2 cellular contexts compared by ENCODE assay signal in the genomic region with DNA sequence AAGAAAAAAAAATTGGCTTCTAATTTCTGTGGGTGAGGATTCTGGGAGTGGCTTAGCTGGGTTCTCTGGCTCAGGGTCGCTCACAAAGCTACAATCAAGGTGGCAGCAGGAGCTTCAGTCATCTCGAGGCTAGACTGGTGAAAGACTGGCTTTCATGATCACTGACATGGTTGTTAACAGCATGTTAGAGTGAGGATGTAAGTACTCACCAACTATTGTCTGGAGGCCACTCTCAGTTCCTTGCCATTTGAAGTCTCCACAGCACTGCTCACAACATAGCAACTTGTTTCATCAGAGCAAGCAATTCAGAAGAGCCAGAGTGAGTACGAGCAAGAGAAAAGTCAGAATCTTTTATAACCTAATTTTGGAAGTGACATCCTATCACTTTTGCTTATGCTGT.
TF ChIP-seq lines count a peak whose summit lies in the region.

No MANE protein-coding gene starts in this region.

TF ChIP-seq in HepG2, 621 proteins besides CTCF, POLR2A, EP300 and RAD21 (continued from another document):
- TF ChIP-seq, protein P1, sequence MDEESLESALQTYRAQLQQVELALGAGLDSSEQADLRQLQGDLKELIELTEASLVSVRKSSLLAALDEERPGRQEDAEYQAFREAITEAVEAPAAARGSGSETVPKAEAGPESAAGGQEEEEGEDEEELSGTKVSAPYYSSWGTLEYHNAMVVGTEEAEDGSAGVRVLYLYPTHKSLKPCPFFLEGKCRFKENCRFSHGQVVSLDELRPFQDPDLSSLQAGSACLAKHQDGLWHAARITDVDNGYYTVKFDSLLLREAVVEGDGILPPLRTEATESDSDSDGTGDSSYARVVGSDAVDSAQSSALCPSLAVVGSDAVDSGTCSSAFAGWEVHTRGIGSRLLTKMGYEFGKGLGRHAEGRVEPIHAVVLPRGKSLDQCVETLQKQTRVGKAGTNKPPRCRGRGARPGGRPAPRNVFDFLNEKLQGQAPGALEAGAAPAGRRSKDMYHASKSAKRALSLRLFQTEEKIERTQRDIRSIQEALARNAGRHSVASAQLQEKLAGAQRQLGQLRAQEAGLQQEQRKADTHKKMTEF (CRISPR knock-in tag; IDR thresholded peaks at IDR 0.05), result no peak
- TF ChIP-seq ZFP1 (CRISPR knock-in tag; IDR thresholded peaks at IDR 0.05) (no peak), SMC3 (IDR thresholded peaks at IDR 0.05; ENCODE audit: low read length) (no peak), BCL6 (CRISPR knock-in tag; IDR thresholded peaks at IDR 0.05) (no peak), ZSCAN29 (CRISPR knock-in tag; conservative IDR thresholded peaks at IDR 0.05) (no peak)
TF ChIP-seq in HepG2: peak in this region for 0.

TF ChIP-seq in H1, 55 proteins besides CTCF, POLR2A, EP300 and RAD21 (continued from another document):
- no peak for TF ChIP-seq SIN3A (conservative IDR thresholded peaks at IDR 0.05 in 1 of 2, IDR thresholded peaks at IDR 0.05 in 1 of 2; ENCODE audit: low read depth in 1 of 2, low read length in 2 of 2)
- TF ChIP-seq CEBPB (IDR thresholded peaks at IDR 0.05; ENCODE audit: low read depth, low read length), result no peak
- TF ChIP-seq, protein P2, sequence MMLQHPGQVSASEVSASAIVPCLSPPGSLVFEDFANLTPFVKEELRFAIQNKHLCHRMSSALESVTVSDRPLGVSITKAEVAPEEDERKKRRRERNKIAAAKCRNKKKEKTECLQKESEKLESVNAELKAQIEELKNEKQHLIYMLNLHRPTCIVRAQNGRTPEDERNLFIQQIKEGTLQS (IDR thresholded peaks at IDR 0.05; ENCODE audit: insufficient read depth, low read depth, low read length), result no peak
- TF ChIP-seq MAFK (IDR thresholded peaks at IDR 0.05; ENCODE audit: low read depth, low read length), result no peak
- TF ChIP-seq TEAD4 (IDR thresholded peaks at IDR 0.05; ENCODE audit: low read depth, low read length), result no peak
- TF ChIP-seq SIRT6 (IDR thresholded peaks at IDR 0.05; ENCODE audit: low read length), result no peak
- TF ChIP-seq SP4 (IDR thresholded peaks at IDR 0.05; ENCODE audit: low read length), result no peak
- TF ChIP-seq, protein P3, sequence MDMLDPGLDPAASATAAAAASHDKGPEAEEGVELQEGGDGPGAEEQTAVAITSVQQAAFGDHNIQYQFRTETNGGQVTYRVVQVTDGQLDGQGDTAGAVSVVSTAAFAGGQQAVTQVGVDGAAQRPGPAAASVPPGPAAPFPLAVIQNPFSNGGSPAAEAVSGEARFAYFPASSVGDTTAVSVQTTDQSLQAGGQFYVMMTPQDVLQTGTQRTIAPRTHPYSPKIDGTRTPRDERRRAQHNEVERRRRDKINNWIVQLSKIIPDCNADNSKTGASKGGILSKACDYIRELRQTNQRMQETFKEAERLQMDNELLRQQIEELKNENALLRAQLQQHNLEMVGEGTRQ (IDR thresholded peaks at IDR 0.05; ENCODE audit: low read length), result no peak
- no peak for TF ChIP-seq TCF12 (IDR thresholded peaks at IDR 0.05; ENCODE audit: low read depth, low read length)
- no peak for TF ChIP-seq SP1 (IDR thresholded peaks at IDR 0.05; ENCODE audit: low read depth, low read length)
